In genomic region chr5:141800629-141801028, GRCh38 we compare ENCODE assay signal across 18 cellular contexts.
DNase-seq lines count a peak whose midpoint lies in the region; ATAC-seq and TF ChIP-seq lines count a peak whose summit lies in the region.
"Had no signal": no experiment of that assay in that cellular context is flagged by ENCODE, and none has a peak within 500 bp of the region (broad histone marks: within the 10 kb centered on the region; RNA-seq: fewer than 3 reads in every experiment).

No MANE protein-coding gene starts in this region.

- H3K4ac ChIP-seq in trophoblast cell (ENCODE audit: low read depth, low read length): no peak overlapping the region
- no peak overlapping the region for H3K4ac ChIP-seq in mesendoderm (ENCODE audit: low read depth, low read length)

- H4K12ac ChIP-seq in trophoblast cell (ENCODE audit: low read depth, low read length): no peak overlapping the region

- H3K79me1 ChIP-seq in trophoblast cell (ENCODE audit: low read length): no peaks in the 10 kb centered on the region
- H3K79me1 ChIP-seq in mesendoderm (ENCODE audit: low read length): no peaks in the 10 kb centered on the region

- H3K14ac ChIP-seq in trophoblast cell (ENCODE audit: low read length): no peak overlapping the region

- H3K4me1 Mint-ChIP-seq in activated CD4-positive, alpha-beta memory T cell treated with anti-CD3 and anti-CD28 coated beads, Interleukin-2, amount 10 ng/mL, durations not matched to agents 7 days and 5 days: peaks cover 8% of the 10 kb centered on the region

- H3K4me3 ChIP-seq in BE2C (ENCODE audit: low read depth, low read length) (no peak overlapping the region), SK-N-MC (peak overlapping the region; percentile 51), trophoblast cell (ENCODE audit: low read depth, low read length) (peak overlapping the region; percentile 18), mesendoderm (ENCODE audit: low read length) (no peak overlapping the region)

- H3K27me3 Mint-ChIP-seq in activated CD4-positive, alpha-beta memory T cell treated with anti-CD3 and anti-CD28 coated beads, Interleukin-2, amount 10 ng/mL, durations not matched to agents 7 days and 5 days: peaks cover 27% of the 10 kb centered on the region

- H2AFZ ChIP-seq in trophoblast cell (ENCODE audit: insufficient read depth, low read length, poor library complexity): no peak overlapping the region

- H3K18ac ChIP-seq in trophoblast cell (ENCODE audit: low read length): no peak overlapping the region
- no peak overlapping the region for H3K18ac ChIP-seq in mesendoderm (ENCODE audit: low read length)

- H3K79me2 ChIP-seq in trophoblast cell (ENCODE audit: control insufficient read depth, insufficient read depth, low read length, poor library complexity) (no peaks in the 10 kb centered on the region), mesendoderm (ENCODE audit: control insufficient read depth, insufficient read depth, low read length) (no peaks in the 10 kb centered on the region)

- H3K56ac ChIP-seq in mesendoderm (ENCODE audit: low read length): no peak overlapping the region

- TF ChIP-seq CTCF in BE2C (IDR thresholded peaks at IDR 0.05; ENCODE audit: low read depth, low read length): no peak

- H2BK5ac ChIP-seq in trophoblast cell (ENCODE audit: low read depth, low read length, poor library complexity) (no peak overlapping the region), mesendoderm (ENCODE audit: low read length) (no peak overlapping the region)

- no CpG with 5 or more reads among the region's 5 CpGs for WGBS in trophoblast cell (ENCODE audit: extremely low coverage, insufficient coverage, insufficient read length)
- WGBS in mesendoderm (ENCODE audit: extremely low coverage, insufficient coverage, low lambda C conversion rate): no CpG with 5 or more reads among the region's 5 CpGs

- H4K8ac ChIP-seq in trophoblast cell (ENCODE audit: low read depth, low read length) (no peak overlapping the region), mesendoderm (ENCODE audit: low read depth, low read length) (no peak overlapping the region)

- no peak overlapping the region for H4K91ac ChIP-seq in trophoblast cell (ENCODE audit: low read depth, low read length)

- H3K36me3 Mint-ChIP-seq in activated CD4-positive, alpha-beta memory T cell treated with anti-CD3 and anti-CD28 coated beads, Interleukin-2, amount 10 ng/mL, durations not matched to agents 7 days and 5 days (ENCODE audit: low read depth): no peaks in the 10 kb centered on the region

- H3K27ac ChIP-seq in SK-N-MC (peak overlapping the region; percentile 52; the same call in 1 of the 2 replicates), trophoblast cell (ENCODE audit: low read depth, low read length) (no peak overlapping the region), mesendoderm (ENCODE audit: low read depth, low read length) (no peak overlapping the region)
- H3K27ac ChIP-seq: C4-2B had no signal

- no peak overlapping the region for H4K5ac ChIP-seq in mesendoderm (ENCODE audit: low read length)

- DNase-seq in BE2C: peak; percentile 80
- peak; percentile 32 for DNase-seq in SK-N-MC (ENCODE audit: low read depth, low spot score)
- peak; percentile 8 for DNase-seq in fibroblast of peridontal ligament (ENCODE audit: extremely low read depth)
- no peak for DNase-seq in trophoblast cell
- DNase-seq in mesendoderm: no peak
- no peak for DNase-seq in activated CD4-positive, alpha-beta memory T cell treated with anti-CD3 and anti-CD28 coated beads, Interleukin-2, amount 10 ng/mL, durations not matched to agents 7 days and 5 days
- DNase-seq: DMS 273 treated with DMSO at 0.1 percent for 48 hours; GDM1; GOT3; KBM-7; NCI-H1105 treated with DMSO at 0.1 percent for 48 hours; NCI-H1694; NCI-H2081 treated with DMSO at 0.1 percent for 48 hours; NCI-H748 treated with DMSO at 0.1 percent for 48 hours; NK-92 treated with Interleukin-12 subunit alpha and Interleukin-12 subunit beta, amount 100 ng/mL, for 24 hours; Right ventricle myocardium superior had no signal

- H3K9me3 ChIP-seq in BE2C (no peaks in the 10 kb centered on the region), SK-N-MC (ENCODE audit: low read depth, low read length) (no peaks in the 10 kb centered on the region), trophoblast cell (ENCODE audit: insufficient read depth, low read depth, low read length) (no peaks in the 10 kb centered on the region)

- no peak for ATAC-seq in GM18511 (IDR thresholded peaks at IDR 0.05; ENCODE audit: unreplicated experiment)

- no peak overlapping the region for H2BK15ac ChIP-seq in mesendoderm (replicated peaks; ENCODE audit: low read depth)

- H2AK5ac ChIP-seq in trophoblast cell (ENCODE audit: low read length): no peak overlapping the region
- no peak overlapping the region for H2AK5ac ChIP-seq in mesendoderm (ENCODE audit: low read length)

- CTCF ChIA-PET in activated CD4-positive, alpha-beta memory T cell treated with anti-CD3 and anti-CD28 coated beads, Interleukin-2, amount 10 ng/mL, durations not matched to agents 7 days and 5 days (lab: Charles Lee): interaction anchor here (1.6 kb wide), 1 partner anchor 109 kb away, joined by 6 read pairs; no protein-coding TSS in a partner anchor

- H3K27ac Mint-ChIP-seq in activated CD4-positive, alpha-beta memory T cell treated with anti-CD3 and anti-CD28 coated beads, Interleukin-2, amount 10 ng/mL, durations not matched to agents 7 days and 5 days: no peak overlapping the region

- H3K4me2 ChIP-seq in trophoblast cell (ENCODE audit: low read length) (no peak overlapping the region), mesendoderm (ENCODE audit: low read length) (no peak overlapping the region)

- H2BK12ac ChIP-seq in trophoblast cell (ENCODE audit: low read length): no peak overlapping the region

- no peak overlapping the region for H2BK120ac ChIP-seq in trophoblast cell (ENCODE audit: insufficient read depth, low read length, poor library complexity)
- no peak overlapping the region for H2BK120ac ChIP-seq in mesendoderm (ENCODE audit: low read depth, low read length)

- H3K9ac ChIP-seq in SK-N-MC (ENCODE audit: insufficient read length) (no peak overlapping the region), trophoblast cell (ENCODE audit: low read length) (no peak overlapping the region), mesendoderm (ENCODE audit: low read length) (no peak overlapping the region)

- H3K36me3 ChIP-seq in BE2C: no peaks in the 10 kb centered on the region
- H3K36me3 ChIP-seq in SK-N-MC (ENCODE audit: insufficient read depth, low read length): no peaks in the 10 kb centered on the region
- no peaks in the 10 kb centered on the region for H3K36me3 ChIP-seq in trophoblast cell (ENCODE audit: control insufficient read depth in 1 of 2, insufficient read depth in 2 of 2, low read length in 2 of 2)
- no peaks in the 10 kb centered on the region for H3K36me3 ChIP-seq in mesendoderm (ENCODE audit: control insufficient read depth, insufficient read depth, low read length)

- H3K4me1 ChIP-seq in BE2C (peaks cover 14% of the 10 kb centered on the region), trophoblast cell (ENCODE audit: control insufficient read depth in 1 of 2, insufficient read depth in 2 of 2, low read length in 2 of 2) (no peaks in the 10 kb centered on the region), mesendoderm (ENCODE audit: control insufficient read depth, low read depth, low read length) (no peaks in the 10 kb centered on the region)

- no peaks in the 10 kb centered on the region for H3K27me3 ChIP-seq in BE2C
- H3K27me3 ChIP-seq in trophoblast cell (ENCODE audit: insufficient read depth, low read length): no peaks in the 10 kb centered on the region
- no peaks in the 10 kb centered on the region for H3K27me3 ChIP-seq in mesendoderm (ENCODE audit: insufficient read depth, low read length, poor library complexity)

- no peak overlapping the region for H3K23ac ChIP-seq in trophoblast cell (ENCODE audit: low read length)
- no peak overlapping the region for H3K23ac ChIP-seq in mesendoderm (ENCODE audit: low read length)

- no peaks in the 10 kb centered on the region for H3K9me3 Mint-ChIP-seq in activated CD4-positive, alpha-beta memory T cell treated with anti-CD3 and anti-CD28 coated beads, Interleukin-2, amount 10 ng/mL, durations not matched to agents 7 days and 5 days

- H3K4me3 Mint-ChIP-seq in activated CD4-positive, alpha-beta memory T cell treated with anti-CD3 and anti-CD28 coated beads, Interleukin-2, amount 10 ng/mL, durations not matched to agents 7 days and 5 days: no peak overlapping the region

- POLR2A ChIA-PET in activated CD4-positive, alpha-beta memory T cell treated with anti-CD3 and anti-CD28 coated beads, Interleukin-2, amount 10 ng/mL, durations not matched to agents 7 days and 5 days (lab: Charles Lee): no interaction called here

Comparison
In these comparisons a context has a peak if more than half of its experiments do, and no peak if none do; other contexts are left out.
1. DNase-seq: peak in BE2C (single experiment), SK-N-MC (single experiment) and fibroblast of peridontal ligament (single experiment); none in trophoblast cell (0 of 2), mesendoderm (single experiment) and activated CD4-positive, alpha-beta memory T cell treated with anti-CD3 and anti-CD28 coated beads, Interleukin-2, amount 10 ng/mL, durations not matched to agents 7 days and 5 days (single experiment).
2. H3K4me3 ChIP-seq: peak in SK-N-MC (single experiment) and trophoblast cell (single experiment); none in BE2C (single experiment) and mesendoderm (single experiment).